Comparison of ENCODE assay signal across 17 cellular contexts in the genomic region with DNA sequence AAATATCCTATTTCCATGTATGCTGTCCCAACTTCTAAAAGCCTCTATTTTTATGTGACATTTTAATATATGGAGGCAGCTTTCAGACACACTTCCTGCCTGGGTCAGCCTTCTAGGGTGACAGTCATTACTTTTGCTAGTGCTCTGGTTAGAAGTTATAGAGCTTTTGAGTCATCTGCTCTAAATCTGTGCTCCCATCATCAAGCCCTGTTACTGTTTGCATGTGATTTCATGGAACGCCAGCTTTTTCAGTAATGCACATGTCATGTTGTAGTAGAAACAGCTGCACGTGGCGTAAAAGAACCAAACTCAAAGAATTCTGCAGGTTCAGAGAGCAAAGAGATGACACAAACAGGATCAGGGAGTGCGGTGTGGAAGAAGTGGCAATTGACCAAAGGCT.
"Had no signal": no experiment of that assay in that cellular context is flagged by ENCODE, and none has a peak within 500 bp of the region (broad histone marks: within the 10 kb centered on the region; RNA-seq: fewer than 3 reads in every experiment).

No MANE protein-coding gene starts in this region.

- H3K9me3 Mint-ChIP-seq: central memory CD8-positive, alpha-beta T cell had no signal

- ATAC-seq: activated naive CD4-positive, alpha-beta T cell treated with anti-CD3 and anti-CD28 coated beads, Interleukin-2, amount 50 U/mL, for 72 hours; body of pancreas; psoas muscle had no signal

- H3K27ac Mint-ChIP-seq: activated naive CD4-positive, alpha-beta T cell treated with anti-CD3 and anti-CD28 coated beads, Interleukin-2, amount 50 U/mL, for 72 hours had no signal

- H3K4me3 ChIP-seq: body of pancreas, coronary artery, esophagus squamous epithelium, psoas muscle, sigmoid colon, thoracic aorta had no signal

- H3K9me3 ChIP-seq: body of pancreas, esophagus squamous epithelium, sigmoid colon, thoracic aorta had no signal

- H3K4me3 Mint-ChIP-seq: central memory CD8-positive, alpha-beta T cell; neural crest cell had no signal

- H3K27me3 ChIP-seq: body of pancreas, esophagus squamous epithelium, sigmoid colon had no signal

- H3K36me3 ChIP-seq: esophagus squamous epithelium, sigmoid colon, thoracic aorta had no signal

- H3K27ac ChIP-seq: body of pancreas, coronary artery, esophagus squamous epithelium, psoas muscle, sigmoid colon, thoracic aorta had no signal

- DNase-seq: activated CD4-positive, alpha-beta T cell treated with anti-CD3 and anti-CD28 coated beads, Interleukin-2, amount 50 U/mL, for 4 hours; activated gamma-delta T cell; amygdala; body of pancreas; esophagus squamous epithelium; head of caudate nucleus; kidney glomerular epithelial cell; psoas muscle; sigmoid colon; stimulated activated CD4-positive, alpha-beta T cell treated with anti-CD3 and anti-CD28 coated beads, Interleukin-12 subunit alpha, Interleukin-12 subunit beta, amount 100 ng/mL, for 4 hours; stimulated activated CD4-positive, alpha-beta T cell treated with anti-CD3 and anti-CD28 coated beads, Interleukin-2, amount 100 ng/mL, for 24 hours; T-helper 9 cell had no signal

- H3K4me1 ChIP-seq: body of pancreas, esophagus squamous epithelium had no signal

- H3K4me1 Mint-ChIP-seq: central memory CD8-positive, alpha-beta T cell; neural crest cell had no signal
